Comparison of ENCODE assay signal across 1 cellular context in the genomic region with DNA sequence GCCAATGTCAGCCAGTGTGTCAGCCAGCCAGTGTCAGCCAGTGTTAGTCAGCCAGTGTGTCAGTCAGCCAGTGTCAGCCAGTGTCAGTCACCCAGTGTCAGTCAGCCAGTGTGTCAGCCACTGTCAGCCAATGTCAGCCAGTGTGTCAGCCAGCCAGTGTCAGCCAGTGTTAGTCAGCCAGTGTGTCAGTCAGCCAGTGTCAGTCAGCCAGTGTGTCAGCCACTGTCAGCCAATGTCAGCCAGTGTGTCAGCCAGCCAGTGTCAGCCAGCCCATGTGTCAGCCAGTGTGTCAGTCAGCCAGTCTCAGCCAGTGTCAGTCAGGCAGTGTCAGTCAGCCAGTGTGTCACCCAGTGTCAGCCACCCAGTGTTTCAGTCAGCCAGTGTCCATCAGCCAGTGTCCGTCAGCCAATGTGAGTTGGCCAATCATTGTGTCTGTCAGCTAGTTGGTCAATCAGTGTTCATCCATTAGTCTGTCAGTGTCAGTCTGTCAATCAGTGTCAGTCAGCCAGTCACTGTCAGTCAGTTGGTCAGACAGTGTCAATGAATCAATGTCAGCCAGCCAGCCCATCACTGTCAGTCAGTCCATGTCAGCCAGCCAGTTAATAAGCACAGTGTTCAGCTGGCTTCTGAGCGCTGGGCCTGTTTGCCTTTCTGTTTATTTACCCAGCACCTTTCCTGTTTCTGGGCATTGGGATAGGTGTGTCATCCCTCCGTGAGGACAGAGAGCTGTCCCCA. TPM values are rescaled to one million over a fixed set of nuclear protein-coding genes. Genes with fewer than 3 reads are reported as not detected.
"Had no signal": no experiment of that assay in that cellular context is flagged by ENCODE, and none has a peak within 500 bp of the region (broad histone marks: within the 10 kb centered on the region; RNA-seq: fewer than 3 reads in every experiment).

No MANE protein-coding gene starts in this region.

RNA-seq across cellular contexts. Expression of gene ZC3H12D, which starts 40.3 kb away (rescaled TPM):
- total RNA-seq: glomerular endothelial cell had no signal
